ENCODE assay signal across 9 cellular contexts in genomic region chr4:185774815-185775684, GRCh38. TPM values are rescaled to one million over a fixed set of nuclear protein-coding genes. Genes with fewer than 3 reads are reported as not detected.
DNase-seq lines count a peak whose midpoint lies in the region; ATAC-seq and TF ChIP-seq lines count a peak whose summit lies in the region.
"Had no signal": no experiment of that assay in that cellular context is flagged by ENCODE, and none has a peak within 500 bp of the region (broad histone marks: within the 10 kb centered on the region; RNA-seq: fewer than 3 reads in every experiment).

No MANE protein-coding gene starts in this region.

- ATAC-seq in left lung (peak; percentile 82), thoracic aorta (ENCODE audit: insufficient number of reproducible peaks, low FRiP score, low read depth) (peak; percentile 65), HG02623 (IDR thresholded peaks at IDR 0.05; ENCODE audit: unreplicated experiment) (no peak)

- H3K4me1 ChIP-seq in HUES6 (ENCODE audit: control insufficient read depth, insufficient read depth, low read length) (peaks cover 46% of the 10 kb centered on the region), left lung (peaks cover 9 to 15% of the 10 kb centered on the region in 2 donors), thoracic aorta (ENCODE audit: control insufficient read depth in 1 of 2, low read depth in 2 of 2) (peaks cover 8 to 44% of the 10 kb centered on the region in 2 donors)

- H3K36me3 ChIP-seq in HUES6 (ENCODE audit: control insufficient read depth, insufficient read depth, low read length), result no peaks in the 10 kb centered on the region
- no peaks in the 10 kb centered on the region for H3K36me3 ChIP-seq in left lung
- no peaks in the 10 kb centered on the region for H3K36me3 ChIP-seq in thoracic aorta

- TF ChIP-seq CTCF in dorsolateral prefrontal cortex (IDR thresholded peaks at IDR 0.05 in 54 of 56, conservative IDR thresholded peaks at IDR 0.05 in 2 of 56; ENCODE audit: low read depth in 1 of 56, partially characterized antibody in 56 of 56) (no peak), left lung (IDR thresholded peaks at IDR 0.05) (no peak), thoracic aorta (IDR thresholded peaks at IDR 0.05) (no peak), GM13976 (IDR thresholded peaks at IDR 0.05; ENCODE audit: borderline replicate concordance, control extremely low read depth, extremely low read depth, insufficient read depth, missing control alignments) (no peak), GM10266 (IDR thresholded peaks at IDR 0.05; ENCODE audit: control insufficient read depth, insufficient read depth, low read depth, missing control alignments) (no peak)

- H3K4me3 ChIP-seq in HUES6 (ENCODE audit: low read depth, low read length) (peak overlapping the region; percentile 43), dorsolateral prefrontal cortex (peak overlapping the region in 50 of 59 donors; percentile 2 to 57 (median 28)), left lung (peak overlapping the region in 1 of 2 donors; percentile 21), thoracic aorta (peak overlapping the region; percentile 72)
- H3K4me3 ChIP-seq: SK-N-MC had no signal

- intact Hi-C loops in dorsolateral prefrontal cortex (cut with DNase I), result no loop called here
- intact Hi-C loops in left lung (cut with DNase I), result no loop called here

- H3K27me3 ChIP-seq in HUES6 (ENCODE audit: control insufficient read depth, insufficient read depth, low read length) (no peaks in the 10 kb centered on the region), dorsolateral prefrontal cortex (no peaks in the 10 kb centered on the region), left lung (no peaks in the 10 kb centered on the region), thoracic aorta (replicated peaks; ENCODE audit: insufficient read depth) (no peaks in the 10 kb centered on the region)

- 0 out of 2 replicates have a peak overlapping the region, but pooled peaks have one; percentile 10 for H3K27ac ChIP-seq in HUES6 (ENCODE audit: low read depth, low read length)
- peak overlapping the region in 34 of 59 donors; percentile 3 to 81 (median 46) for H3K27ac ChIP-seq in dorsolateral prefrontal cortex
- peak overlapping the region; percentile 71 to 74 for H3K27ac ChIP-seq in left lung
- H3K27ac ChIP-seq in thoracic aorta, result peak overlapping the region; percentile 71 to 74
- H3K27ac ChIP-seq: SK-N-MC had no signal

- H3K9me3 ChIP-seq in HUES6 (ENCODE audit: control insufficient read depth, insufficient read depth, low read depth, low read length), result peaks cover 4% of the 10 kb centered on the region; the same call in 1 of the 2 replicates
- H3K9me3 ChIP-seq in left lung, result peaks cover 0 to 3% of the 10 kb centered on the region in 2 donors
- H3K9me3 ChIP-seq in thoracic aorta, result no peaks in the 10 kb centered on the region

- H3K9ac ChIP-seq in HUES6 (ENCODE audit: low read length), result no peak overlapping the region

- DNase-seq in dorsolateral prefrontal cortex, result no peak
- peak in 1 of 2 donors; percentile 64 for DNase-seq in left lung
- peak; percentile 8 for DNase-seq in thoracic aorta (ENCODE audit: low spot score)
- DNase-seq in GM13976 (ENCODE audit: low spot score), result no peak
- no peak for DNase-seq in GM10266 (ENCODE audit: extremely low spot score)
- no peak for DNase-seq in RPMI8226

- in situ Hi-C loops in GM13976 (cut with MboI; ENCODE audit: low sequenced_read_pairs, unreplicated experiment), result no loop called here

RNA-seq across cellular contexts. Expression of gene SORBS2, which starts 36.9 kb away (rescaled TPM):
- total RNA-seq in dorsolateral prefrontal cortex (100 to 1,000 TPM in 112 of 120 experiments, 10 to 100 TPM in 8; 56.6 to 292 (median 139) TPM), left lung (10 to 100 TPM; 36.5 to 50.8 TPM), thoracic aorta (100 to 1,000 TPM; 268 to 443 TPM)

Comparison
In these comparisons a context has a peak if more than half of its experiments do, and no peak if none do; other contexts are left out.
1. H3K27ac ChIP-seq: peak in every context shown above with its lines; median percentile 72 in left lung; 72 in thoracic aorta; 46 in dorsolateral prefrontal cortex; 10 in HUES6.